In genomic region chr2:166593403-166593802, GRCh38 we compare ENCODE assay signal across 19 cellular contexts.
DNase-seq lines count a peak whose midpoint lies in the region; ATAC-seq, FAIRE-seq and TF ChIP-seq lines count a peak whose summit lies in the region.
"Had no signal": no experiment of that assay in that cellular context is flagged by ENCODE, and none has a peak within 500 bp of the region (broad histone marks: within the 10 kb centered on the region; RNA-seq: fewer than 3 reads in every experiment).

No MANE protein-coding gene starts in this region.

- FAIRE-seq in GM19239 (lab: Jason Lieb, UNC): no peak
- FAIRE-seq: D721Med, GM18507 had no signal

- H3K4me3 ChIP-seq in astrocyte of the spinal cord (ENCODE audit: low read depth, low read length) (no peak overlapping the region), lower lobe of right lung (no peak overlapping the region)
- H3K4me3 ChIP-seq: skin epidermis, vagina had no signal

- no peaks in the 10 kb centered on the region for H3K36me3 ChIP-seq in lower lobe of right lung
- H3K36me3 ChIP-seq: vagina had no signal

- H3K4me1 ChIP-seq in lower lobe of right lung: no peaks in the 10 kb centered on the region
- H3K4me1 ChIP-seq: vagina had no signal

- peak; percentile 56 for DNase-seq in AG08396 (ENCODE audit: low spot score)
- peak; percentile 84 for DNase-seq in HT1080 (ENCODE audit: low read depth)
- DNase-seq in astrocyte of the spinal cord (ENCODE audit: low read depth, low spot score): peak; percentile 82
- peak; percentile 44 for DNase-seq in glomerular visceral epithelial cell (ENCODE audit: extremely low spot score)
- DNase-seq in GM19239 (ENCODE audit: insufficient read length, low spot score): no peak
- DNase-seq in anterior cingulate cortex (lab: John Stamatoyannopoulos, UW): no peak
- DNase-seq in lower lobe of right lung: no peak
- DNase-seq: activated CD4-positive, alpha-beta T cell treated with anti-CD3 and anti-CD28 coated beads, Interleukin-2, amount 50 U/mL, for 4 hours; activated naive CD8-positive, alpha-beta T cell treated with anti-CD3 and anti-CD28 coated beads, Interleukin-2, amount 10 ng/mL, durations not matched to agents 7 days and 5 days; activated T-cell treated with anti-CD3 and anti-CD28 coated beads, Interleukin-2, amount 50 U/mL, for 72 hours; NCI-H1436 treated with DMSO at 0.1 percent for 48 hours; NCI-H2227 treated with DMSO at 0.1 percent for 48 hours; stimulated activated naive B cell treated with anti-CD40 and anti-IgM and Interleukin-4, amounts not matched to agents 10 μg/mL and 1 μg/mL and 100 μg/mL, for 72 hours had no signal

- peaks cover 4% of the 10 kb centered on the region for H3K9me3 ChIP-seq in lower lobe of right lung
- H3K9me3 ChIP-seq: vagina had no signal

- no peak overlapping the region for H3K27ac ChIP-seq in lower lobe of right lung
- H3K27ac ChIP-seq: KMS-11, skin epidermis, vagina had no signal

- H3K27me3 ChIP-seq in lower lobe of right lung (ENCODE audit: low read depth): no peaks in the 10 kb centered on the region
- H3K27me3 ChIP-seq: vagina had no signal

- TF ChIP-seq CTCF in astrocyte of the spinal cord (IDR thresholded peaks at IDR 0.05; ENCODE audit: low read depth, low read length): no peak
- no peak for TF ChIP-seq CTCF in lower lobe of right lung (IDR thresholded peaks at IDR 0.05)

- in situ Hi-C loops in astrocyte of the spinal cord (cut with HindIII; ENCODE audit: low sequenced_read_pairs): no loop called here

- intact Hi-C loops in lower lobe of right lung (cut with DNase I): no loop called here

- no peak for ATAC-seq in lower lobe of right lung
- ATAC-seq in HG03175 (IDR thresholded peaks at IDR 0.05; ENCODE audit: unreplicated experiment): no peak
- ATAC-seq: activated T-cell treated with anti-CD3 and anti-CD28 coated beads, Interleukin-2, amount 50 U/mL, for 72 hours; stimulated activated naive B cell treated with anti-CD40 and anti-IgM and Interleukin-4, amounts not matched to agents 10 μg/mL and 1 μg/mL and 100 μg/mL, for 72 hours had no signal

Comparison
In these comparisons a context has a peak if more than half of its experiments do, and no peak if none do; other contexts are left out.
1. DNase-seq: peak in AG08396 (single experiment), HT1080 (single experiment), astrocyte of the spinal cord (single experiment) and glomerular visceral epithelial cell (single experiment); none in GM19239 (single experiment), anterior cingulate cortex (0 of 58) and lower lobe of right lung (single experiment).